15 cellular contexts compared by ENCODE assay signal in the genomic region with DNA sequence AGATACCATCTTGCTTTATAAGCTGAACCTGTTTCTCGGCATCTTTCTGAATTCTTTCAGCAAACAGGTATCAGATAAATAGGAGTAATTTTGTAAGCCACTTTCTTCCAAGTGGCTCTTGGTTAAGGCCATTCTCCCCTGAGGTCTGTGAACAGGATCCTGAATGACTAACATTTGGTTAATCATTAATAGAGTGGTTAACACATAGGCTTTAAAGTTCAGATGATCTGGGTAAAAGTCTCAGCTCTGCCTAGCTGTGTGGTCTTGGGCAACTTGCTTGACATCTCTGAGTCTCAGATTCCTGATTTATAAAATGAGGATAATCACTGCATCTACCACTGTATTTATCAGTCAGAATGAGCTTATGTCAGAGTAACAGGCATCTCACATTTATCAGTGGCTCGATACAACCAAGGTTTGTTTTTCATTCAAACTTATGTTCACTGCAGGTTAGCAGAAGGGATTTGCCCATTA. TPM values are rescaled to one million over a fixed set of nuclear protein-coding genes. Genes with fewer than 3 reads are reported as not detected.
DNase-seq lines count a peak whose midpoint lies in the region; ATAC-seq and TF ChIP-seq lines count a peak whose summit lies in the region.
"Had no signal": no experiment of that assay in that cellular context is flagged by ENCODE, and none has a peak within 500 bp of the region (broad histone marks: within the 10 kb centered on the region; RNA-seq: fewer than 3 reads in every experiment).

No MANE protein-coding gene starts in this region.

- intact Hi-C loops in mucosa of descending colon (cut with DNase I, micrococcal nuclease) = no loop called here

- H3K4me3 ChIP-seq in mucosa of descending colon = no peak overlapping the region
- H3K4me3 ChIP-seq: esophagus squamous epithelium, right atrium auricular region had no signal

- ATAC-seq in GM18867 (IDR thresholded peaks at IDR 0.05; ENCODE audit: unreplicated experiment) = peak; percentile 83
- ATAC-seq in HG02642 (IDR thresholded peaks at IDR 0.05; ENCODE audit: poor library complexity, unreplicated experiment) = peak; percentile 51
- ATAC-seq in mucosa of descending colon = peak; percentile 83

- TF ChIP-seq CTCF in mucosa of descending colon (IDR thresholded peaks at IDR 0.05) (no peak), nephron progenitor cell (IDR thresholded peaks at IDR 0.05) (no peak)

- no peaks in the 10 kb centered on the region for H3K9me3 Mint-ChIP-seq in nephron progenitor cell
- H3K9me3 Mint-ChIP-seq: activated naive CD8-positive, alpha-beta T cell treated with anti-CD3 and anti-CD28 coated beads, Interleukin-2, amount 10 ng/mL, durations not matched to agents 7 days and 5 days; CD4-positive, CD25-positive, alpha-beta regulatory T cell had no signal

- peak; percentile 71 for DNase-seq in HuH-7 (ENCODE audit: low spot score)
- peak in 1 of 3 donors; percentile 14 for DNase-seq in mucosa of descending colon
- DNase-seq in nephron progenitor cell = no peak
- DNase-seq in dermis blood vessel endothelial cell = no peak
- DNase-seq in DMS79 (lab: John Stamatoyannopoulos, UW) = no peak
- DNase-seq in AG20443 (ENCODE audit: low spot score) = no peak
- DNase-seq: activated naive CD8-positive, alpha-beta T cell treated with anti-CD3 and anti-CD28 coated beads, Interleukin-2, amount 10 ng/mL, durations not matched to agents 7 days and 5 days; CD4-positive, CD25-positive, alpha-beta regulatory T cell; esophagus squamous epithelium; NCI-H1417 treated with DMSO at 0.1 percent for 48 hours; NCI-H526 treated with DMSO at 0.1 percent for 48 hours had no signal

- no peaks in the 10 kb centered on the region for H3K36me3 Mint-ChIP-seq in nephron progenitor cell (ENCODE audit: low read depth)
- H3K36me3 Mint-ChIP-seq: activated naive CD8-positive, alpha-beta T cell treated with anti-CD3 and anti-CD28 coated beads, Interleukin-2, amount 10 ng/mL, durations not matched to agents 7 days and 5 days; CD4-positive, CD25-positive, alpha-beta regulatory T cell had no signal

- no peak overlapping the region for H3K27ac Mint-ChIP-seq in nephron progenitor cell
- H3K27ac Mint-ChIP-seq: activated naive CD8-positive, alpha-beta T cell treated with anti-CD3 and anti-CD28 coated beads, Interleukin-2, amount 10 ng/mL, durations not matched to agents 7 days and 5 days; CD4-positive, CD25-positive, alpha-beta regulatory T cell had no signal

- peaks cover 8% of the 10 kb centered on the region for H3K27me3 Mint-ChIP-seq in nephron progenitor cell (ENCODE audit: low read depth, poor library complexity)

- H3K4me1 Mint-ChIP-seq in nephron progenitor cell = peaks cover 12% of the 10 kb centered on the region
- H3K4me1 Mint-ChIP-seq: activated naive CD8-positive, alpha-beta T cell treated with anti-CD3 and anti-CD28 coated beads, Interleukin-2, amount 10 ng/mL, durations not matched to agents 7 days and 5 days; CD4-positive, CD25-positive, alpha-beta regulatory T cell had no signal

- peaks cover 19% of the 10 kb centered on the region for H3K4me1 ChIP-seq in mucosa of descending colon (ENCODE audit: low read depth)
- H3K4me1 ChIP-seq: esophagus squamous epithelium, right atrium auricular region had no signal

- no peaks in the 10 kb centered on the region for H3K36me3 ChIP-seq in mucosa of descending colon (ENCODE audit: low read depth)
- H3K36me3 ChIP-seq: esophagus squamous epithelium, right atrium auricular region had no signal

- no peaks in the 10 kb centered on the region for H3K9me3 ChIP-seq in mucosa of descending colon
- H3K9me3 ChIP-seq: esophagus squamous epithelium, right atrium auricular region had no signal

- no peak overlapping the region for H3K4me3 Mint-ChIP-seq in nephron progenitor cell
- H3K4me3 Mint-ChIP-seq: activated naive CD8-positive, alpha-beta T cell treated with anti-CD3 and anti-CD28 coated beads, Interleukin-2, amount 10 ng/mL, durations not matched to agents 7 days and 5 days; CD4-positive, CD25-positive, alpha-beta regulatory T cell had no signal

RNA-seq across cellular contexts. Expression of gene ANKFN1, which starts 44.4 kb away (rescaled TPM):
- total RNA-seq in mucosa of descending colon = 1 to 10 TPM in 1 of 3 donors, under 1 TPM in 2; 0.22 to 1.4 (median 0.60) TPM
- total RNA-seq in dermis blood vessel endothelial cell = not detected in 2 replicates
- total RNA-seq: activated naive CD8-positive, alpha-beta T cell treated with anti-CD3 and anti-CD28 coated beads, Interleukin-2, amount 10 ng/mL, durations not matched to agents 7 days and 5 days; CD4-positive, CD25-positive, alpha-beta regulatory T cell; chondrocyte had no signal
